ENCODE assay signal across 1 cellular context in the genomic region with DNA sequence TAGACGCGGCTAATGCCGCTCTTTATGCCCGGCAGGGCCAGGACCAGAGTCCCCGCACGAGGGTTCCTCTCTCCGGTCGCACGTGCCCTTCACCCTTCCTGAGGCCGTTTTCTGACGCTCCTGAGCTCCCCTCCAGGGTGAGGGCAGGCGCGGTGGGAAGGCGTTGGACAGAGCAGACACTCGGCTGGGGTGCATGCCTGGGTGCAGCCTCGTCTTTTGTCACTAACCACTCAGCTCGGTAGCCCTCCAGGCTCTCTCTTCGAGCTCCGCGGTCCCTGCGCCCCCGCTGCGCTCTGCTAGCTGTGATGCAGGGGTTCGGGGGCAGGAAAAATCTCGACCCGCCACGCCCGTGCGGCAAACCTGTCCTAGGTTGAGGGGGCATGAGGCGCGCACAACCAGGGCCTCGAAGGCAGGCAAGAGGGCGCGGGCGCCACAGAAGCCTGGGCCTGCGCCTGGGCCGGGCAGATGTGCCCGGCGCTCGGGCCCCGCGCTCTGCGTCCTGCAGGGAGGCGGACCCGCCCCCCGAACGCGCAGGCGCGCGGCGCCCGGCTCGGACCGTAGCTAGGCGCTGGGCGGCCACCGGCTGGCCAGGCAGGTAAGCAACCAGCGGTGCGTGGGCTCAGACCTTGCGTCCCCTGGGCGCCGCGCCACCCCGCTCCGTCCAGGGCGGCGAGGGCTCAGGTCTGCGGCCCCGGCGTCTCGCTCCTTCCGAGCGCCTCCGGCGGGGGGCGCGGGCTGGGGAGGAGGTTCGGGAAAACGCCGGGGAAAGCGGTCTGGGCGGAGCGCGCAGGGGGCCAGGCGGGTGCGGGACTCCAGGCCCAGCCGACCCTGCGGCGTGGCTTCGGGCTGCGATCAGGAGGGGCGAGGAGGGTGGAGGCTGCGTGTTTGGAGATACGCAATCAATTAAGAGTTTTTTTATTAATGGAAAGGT.
A peak's percentile ranks its signal among the peaks of the same experiment; 100 is the strongest.
TF ChIP-seq lines count a peak whose summit lies in the region.

Gene L3MBTL1, plus strand, starts transcription at position 548 of the 931 bp plus-strand sequence. CDS start 5,807 bp downstream, outside the sequence.

TF ChIP-seq in HepG2, 621 proteins besides CTCF, POLR2A, EP300 and RAD21 (continued from another document and continues in another):
- TF ChIP-seq KDM3A (CRISPR knock-in tag; IDR thresholded peaks at IDR 0.05; ENCODE audit: low read depth), result no peak; the same call in 1 of the 2 replicates
- peak; percentile 53; the same call in 1 of the 2 replicates for TF ChIP-seq JUND (CRISPR knock-in tag; IDR thresholded peaks at IDR 0.05)
- TF ChIP-seq ZNF7 (CRISPR knock-in tag; IDR thresholded peaks at IDR 0.05), result no peak
- TF ChIP-seq MEIS1 (CRISPR knock-in tag; IDR thresholded peaks at IDR 0.05; ENCODE audit: borderline replicate concordance), result peak; percentile 82
- peak; percentile 66; the same call in 1 of the 2 replicates for TF ChIP-seq REL (CRISPR knock-in tag; conservative IDR thresholded peaks at IDR 0.05)
- peak; percentile 52; the same call in 1 of the 2 replicates for TF ChIP-seq ZNF619 (CRISPR knock-in tag; IDR thresholded peaks at IDR 0.05)
- TF ChIP-seq, protein P1, sequence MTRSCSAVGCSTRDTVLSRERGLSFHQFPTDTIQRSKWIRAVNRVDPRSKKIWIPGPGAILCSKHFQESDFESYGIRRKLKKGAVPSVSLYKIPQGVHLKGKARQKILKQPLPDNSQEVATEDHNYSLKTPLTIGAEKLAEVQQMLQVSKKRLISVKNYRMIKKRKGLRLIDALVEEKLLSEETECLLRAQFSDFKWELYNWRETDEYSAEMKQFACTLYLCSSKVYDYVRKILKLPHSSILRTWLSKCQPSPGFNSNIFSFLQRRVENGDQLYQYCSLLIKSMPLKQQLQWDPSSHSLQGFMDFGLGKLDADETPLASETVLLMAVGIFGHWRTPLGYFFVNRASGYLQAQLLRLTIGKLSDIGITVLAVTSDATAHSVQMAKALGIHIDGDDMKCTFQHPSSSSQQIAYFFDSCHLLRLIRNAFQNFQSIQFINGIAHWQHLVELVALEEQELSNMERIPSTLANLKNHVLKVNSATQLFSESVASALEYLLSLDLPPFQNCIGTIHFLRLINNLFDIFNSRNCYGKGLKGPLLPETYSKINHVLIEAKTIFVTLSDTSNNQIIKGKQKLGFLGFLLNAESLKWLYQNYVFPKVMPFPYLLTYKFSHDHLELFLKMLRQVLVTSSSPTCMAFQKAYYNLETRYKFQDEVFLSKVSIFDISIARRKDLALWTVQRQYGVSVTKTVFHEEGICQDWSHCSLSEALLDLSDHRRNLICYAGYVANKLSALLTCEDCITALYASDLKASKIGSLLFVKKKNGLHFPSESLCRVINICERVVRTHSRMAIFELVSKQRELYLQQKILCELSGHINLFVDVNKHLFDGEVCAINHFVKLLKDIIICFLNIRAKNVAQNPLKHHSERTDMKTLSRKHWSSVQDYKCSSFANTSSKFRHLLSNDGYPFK (CRISPR knock-in tag; IDR thresholded peaks at IDR 0.05; ENCODE audit: borderline replicate concordance), result peak; percentile 37; the same call in 1 of the 2 replicates
- no peak; the same call in 1 of the 2 replicates for TF ChIP-seq FOSL1 (CRISPR knock-in tag; IDR thresholded peaks at IDR 0.05; ENCODE audit: borderline replicate concordance)
- TF ChIP-seq PHF8 (CRISPR knock-in tag; IDR thresholded peaks at IDR 0.05), result peak; percentile 89
- no peak for TF ChIP-seq ZFP62 (CRISPR knock-in tag; IDR thresholded peaks at IDR 0.05)
- no peak for TF ChIP-seq ZKSCAN8 (CRISPR knock-in tag; IDR thresholded peaks at IDR 0.05; ENCODE audit: borderline replicate concordance)
- no peak for TF ChIP-seq TCF7 (IDR thresholded peaks at IDR 0.05; ENCODE audit: low read depth)
- TF ChIP-seq BCL3 (CRISPR knock-in tag; IDR thresholded peaks at IDR 0.05), result peak; percentile 96
- TF ChIP-seq ZNF234 (CRISPR knock-in tag; conservative IDR thresholded peaks at IDR 0.05), result no peak; the same call in 1 of the 2 replicates
- 0 out of 2 replicates have a peak, but pooled peaks have one; percentile 59 for TF ChIP-seq CSRNP1 (CRISPR knock-in tag; IDR thresholded peaks at IDR 0.05)
- TF ChIP-seq, protein P2, sequence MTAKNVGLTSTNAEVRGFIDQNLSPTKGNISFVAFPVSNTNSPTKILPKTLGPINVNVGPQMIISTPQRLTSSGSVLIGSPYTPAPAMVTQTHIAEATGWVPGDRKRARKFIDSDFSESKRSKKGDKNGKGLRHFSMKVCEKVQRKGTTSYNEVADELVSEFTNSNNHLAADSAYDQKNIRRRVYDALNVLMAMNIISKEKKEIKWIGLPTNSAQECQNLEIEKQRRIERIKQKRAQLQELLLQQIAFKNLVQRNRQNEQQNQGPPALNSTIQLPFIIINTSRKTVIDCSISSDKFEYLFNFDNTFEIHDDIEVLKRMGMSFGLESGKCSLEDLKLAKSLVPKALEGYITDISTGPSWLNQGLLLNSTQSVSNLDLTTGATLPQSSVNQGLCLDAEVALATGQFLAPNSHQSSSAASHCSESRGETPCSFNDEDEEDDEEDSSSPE (CRISPR knock-in tag; IDR thresholded peaks at IDR 0.05), result peak; percentile 74
- TF ChIP-seq YY1 (IDR thresholded peaks at IDR 0.05; ENCODE audit: insufficient read depth, insufficient replicate concordance, low read depth, low read length), result peak; percentile 68
- peak; percentile 44; the same call in 1 of the 2 replicates for TF ChIP-seq MEIS2 (CRISPR knock-in tag; IDR thresholded peaks at IDR 0.05)
- TF ChIP-seq, protein P3, sequence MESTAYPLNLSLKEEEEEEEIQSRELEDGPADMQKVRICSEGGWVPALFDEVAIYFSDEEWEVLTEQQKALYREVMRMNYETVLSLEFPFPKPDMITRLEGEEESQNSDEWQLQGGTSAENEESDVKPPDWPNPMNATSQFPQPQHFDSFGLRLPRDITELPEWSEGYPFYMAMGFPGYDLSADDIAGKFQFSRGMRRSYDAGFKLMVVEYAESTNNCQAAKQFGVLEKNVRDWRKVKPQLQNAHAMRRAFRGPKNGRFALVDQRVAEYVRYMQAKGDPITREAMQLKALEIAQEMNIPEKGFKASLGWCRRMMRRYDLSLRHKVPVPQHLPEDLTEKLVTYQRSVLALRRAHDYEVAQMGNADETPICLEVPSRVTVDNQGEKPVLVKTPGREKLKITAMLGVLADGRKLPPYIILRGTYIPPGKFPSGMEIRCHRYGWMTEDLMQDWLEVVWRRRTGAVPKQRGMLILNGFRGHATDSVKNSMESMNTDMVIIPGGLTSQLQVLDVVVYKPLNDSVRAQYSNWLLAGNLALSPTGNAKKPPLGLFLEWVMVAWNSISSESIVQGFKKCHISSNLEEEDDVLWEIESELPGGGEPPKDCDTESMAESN (CRISPR knock-in tag; conservative IDR thresholded peaks at IDR 0.05), result peak; percentile 84
- no peak for TF ChIP-seq SMARCC2 (IDR thresholded peaks at IDR 0.05)
- TF ChIP-seq PRMT3 (CRISPR knock-in tag; IDR thresholded peaks at IDR 0.05; ENCODE audit: borderline replicate concordance, low read depth), result no peak
- TF ChIP-seq KDM6A (CRISPR knock-in tag; IDR thresholded peaks at IDR 0.05; ENCODE audit: low read depth), result no peak
- no peak; the same call in 1 of the 2 replicates for TF ChIP-seq CENPX (CRISPR knock-in tag; IDR thresholded peaks at IDR 0.05)
- TF ChIP-seq ZBTB3 (CRISPR knock-in tag; IDR thresholded peaks at IDR 0.05; ENCODE audit: borderline replicate concordance, low read depth), result peak; percentile 72; the same call in 1 of the 2 replicates
- no peak for TF ChIP-seq ARNT (IDR thresholded peaks at IDR 0.05)
- TF ChIP-seq ZNF839 (CRISPR knock-in tag; IDR thresholded peaks at IDR 0.05; ENCODE audit: borderline replicate concordance), result no peak
- TF ChIP-seq ZNF558 (CRISPR knock-in tag; IDR thresholded peaks at IDR 0.05; ENCODE audit: borderline replicate concordance), result peak; percentile 82; the same call in 1 of the 2 replicates
- TF ChIP-seq NFAT5 (CRISPR knock-in tag; IDR thresholded peaks at IDR 0.05), result no peak; the same call in none of the 2 replicates
- TF ChIP-seq NR0B2 (CRISPR knock-in tag; IDR thresholded peaks at IDR 0.05), result peak; percentile 89
- TF ChIP-seq, protein P4, sequence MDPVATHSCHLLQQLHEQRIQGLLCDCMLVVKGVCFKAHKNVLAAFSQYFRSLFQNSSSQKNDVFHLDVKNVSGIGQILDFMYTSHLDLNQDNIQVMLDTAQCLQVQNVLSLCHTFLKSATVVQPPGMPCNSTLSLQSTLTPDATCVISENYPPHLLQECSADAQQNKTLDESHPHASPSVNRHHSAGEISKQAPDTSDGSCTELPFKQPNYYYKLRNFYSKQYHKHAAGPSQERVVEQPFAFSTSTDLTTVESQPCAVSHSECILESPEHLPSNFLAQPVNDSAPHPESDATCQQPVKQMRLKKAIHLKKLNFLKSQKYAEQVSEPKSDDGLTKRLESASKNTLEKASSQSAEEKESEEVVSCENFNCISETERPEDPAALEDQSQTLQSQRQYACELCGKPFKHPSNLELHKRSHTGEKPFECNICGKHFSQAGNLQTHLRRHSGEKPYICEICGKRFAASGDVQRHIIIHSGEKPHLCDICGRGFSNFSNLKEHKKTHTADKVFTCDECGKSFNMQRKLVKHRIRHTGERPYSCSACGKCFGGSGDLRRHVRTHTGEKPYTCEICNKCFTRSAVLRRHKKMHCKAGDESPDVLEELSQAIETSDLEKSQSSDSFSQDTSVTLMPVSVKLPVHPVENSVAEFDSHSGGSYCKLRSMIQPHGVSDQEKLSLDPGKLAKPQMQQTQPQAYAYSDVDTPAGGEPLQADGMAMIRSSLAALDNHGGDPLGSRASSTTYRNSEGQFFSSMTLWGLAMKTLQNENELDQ (CRISPR knock-in tag; IDR thresholded peaks at IDR 0.05; ENCODE audit: borderline replicate concordance), result no peak
- no peak for TF ChIP-seq HCFC1 (IDR thresholded peaks at IDR 0.05; ENCODE audit: low read depth, low read length)
- TF ChIP-seq FOXA1 (IDR thresholded peaks at IDR 0.05), result no peak
- no peak for TF ChIP-seq FOXA1 (CRISPR knock-in tag; IDR thresholded peaks at IDR 0.05)
- peak; percentile 73 for TF ChIP-seq ZNF274 (CRISPR knock-in tag; IDR thresholded peaks at IDR 0.05)
- peak; percentile 94; the same call in 1 of the 2 replicates for TF ChIP-seq MTA1 (CRISPR knock-in tag; IDR thresholded peaks at IDR 0.05; ENCODE audit: borderline replicate concordance)
- TF ChIP-seq KDM2A (CRISPR knock-in tag; IDR thresholded peaks at IDR 0.05; ENCODE audit: borderline replicate concordance, low read depth), result no peak; the same call in 1 of the 2 replicates
- no peak for TF ChIP-seq HNRNPL (IDR thresholded peaks at IDR 0.05; ENCODE audit: low read depth, low read length)
- TF ChIP-seq CENPT (CRISPR knock-in tag; IDR thresholded peaks at IDR 0.05; ENCODE audit: low read depth), result peak; percentile 38; the same call in 1 of the 2 replicates
- peak; percentile 53; the same call in 1 of the 2 replicates for TF ChIP-seq RFXAP (CRISPR knock-in tag; IDR thresholded peaks at IDR 0.05; ENCODE audit: borderline replicate concordance)
- TF ChIP-seq ZFP41 (CRISPR knock-in tag; IDR thresholded peaks at IDR 0.05; ENCODE audit: borderline replicate concordance), result no peak
